In the genomic region with DNA sequence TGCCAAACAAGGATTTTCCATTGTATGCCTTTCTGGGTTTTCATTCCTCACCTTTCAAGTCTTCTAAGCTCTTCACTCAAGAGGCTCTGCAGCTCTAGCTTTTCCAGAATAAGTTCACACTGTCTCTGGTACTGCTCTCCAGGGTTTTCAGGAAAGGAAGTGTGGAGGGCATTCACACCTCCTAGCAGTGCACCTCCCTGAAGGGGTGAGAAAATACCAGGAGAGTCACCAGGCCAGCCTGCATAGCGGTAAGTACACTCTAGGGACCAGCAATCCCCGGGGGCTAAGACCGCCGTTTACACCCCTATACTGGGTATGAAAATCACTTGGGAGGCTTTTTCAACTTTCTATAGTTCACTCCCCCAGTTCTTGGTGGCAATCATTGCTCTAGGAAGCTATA, we compare ENCODE assay signal across 26 cellular contexts.
"Had no signal": no experiment of that assay in that cellular context is flagged by ENCODE, and none has a peak within 500 bp of the region (broad histone marks: within the 10 kb centered on the region; RNA-seq: fewer than 3 reads in every experiment).

No MANE protein-coding gene starts in this region.

- H3K27ac ChIP-seq: coronary artery, dorsolateral prefrontal cortex, epithelial cell of prostate, esophagus squamous epithelium, gastrocnemius medialis, heart right ventricle, left lung, lower lobe of right lung had no signal

- H3K27me3 ChIP-seq: dorsolateral prefrontal cortex, esophagus squamous epithelium, gastrocnemius medialis, heart right ventricle, left lung had no signal

- DNase-seq: dermis blood vessel endothelial cell; dorsolateral prefrontal cortex; effector CD4-positive, alpha-beta T cell; effector memory CD4-positive, alpha-beta T cell; esophagus squamous epithelium; foreskin fibroblast; foreskin melanocyte; gastrocnemius medialis; glutamatergic neuron; head of caudate nucleus; heart right ventricle; hippocampal formation; left cardiac atrium; left lung; left ventricle myocardium superior; lower lobe of right lung; mesenchymal stem cell; midbrain; naive thymus-derived CD4-positive, alpha-beta T cell had no signal

- ATAC-seq: esophagus mucosa; gastrocnemius medialis; heart right ventricle; left cardiac atrium; left lung; left ventricle myocardium superior; lower lobe of right lung; naive thymus-derived CD4-positive, alpha-beta T cell had no signal

- H3K9me3 ChIP-seq: esophagus squamous epithelium, gastrocnemius medialis, heart right ventricle, left lung, lower lobe of right lung had no signal

- H3K4me3 ChIP-seq: coronary artery, dorsolateral prefrontal cortex, esophagus squamous epithelium, gastrocnemius medialis, heart right ventricle, left lung, lower lobe of right lung had no signal

- FAIRE-seq: colon, endometrium, islet of Langerhans, keratinocyte had no signal

- H3K4me1 ChIP-seq: esophagus squamous epithelium, gastrocnemius medialis, left lung, lower lobe of right lung had no signal
